ENCODE assay signal across 25 cellular contexts in genomic region chr20:57598491-57598890, GRCh38. TPM values are rescaled to one million over a fixed set of nuclear protein-coding genes. Genes with fewer than 3 reads are reported as not detected.
"Had no signal": no experiment of that assay in that cellular context is flagged by ENCODE, and none has a peak within 500 bp of the region (broad histone marks: within the 10 kb centered on the region; RNA-seq: fewer than 3 reads in every experiment).

No MANE protein-coding gene starts in this region.

- H3K27ac ChIP-seq: KMS-11 had no signal

- H3K4me3 ChIP-seq: K562 had no signal

- ATAC-seq: K562 had no signal

- DNase-seq: Kasumi-1, MM.1S, NCI-H1092 treated with DMSO at 0.1 percent for 48 hours, NCI-H1436, NCI-H187, NCI-H2029, NCI-H2081 treated with DMSO at 0.1 percent for 48 hours, NCI-H2171, NCI-H226, NCI-H446, NCI-H510A, NCI-H524 treated with DMSO at 0.1 percent for 48 hours, NCI-H69, NCI-H774, Right ventricle myocardium superior, RPMI8226, SW 1271 had no signal

- H3K9me3 ChIP-seq: SK-N-SH had no signal

- H3K4me2 ChIP-seq: KMS-11, SK-N-SH had no signal

- H3K9ac ChIP-seq: KMS-11, SK-N-SH had no signal

- FAIRE-seq: K562, RCC 7860 had no signal

- H3K9me3 Mint-ChIP-seq: IgD-negative memory B cell had no signal

RNA-seq across cellular contexts. Expression of gene ZBP1, which starts 21.7 kb away (rescaled TPM):
- total RNA-seq: HT1080, K562, Right ventricle myocardium superior, SK-MEL-5 had no signal
- polyA plus RNA-seq: K562, SK-N-SH had no signal

RNA-seq across cellular contexts. Expression of gene PCK1, which starts 37.6 kb away (rescaled TPM):
- total RNA-seq: HT1080, M059J had no signal
- polyA plus RNA-seq: IgD-negative memory B cell, SK-N-SH had no signal
